ENCODE assay signal across 1 cellular context in the genomic region with DNA sequence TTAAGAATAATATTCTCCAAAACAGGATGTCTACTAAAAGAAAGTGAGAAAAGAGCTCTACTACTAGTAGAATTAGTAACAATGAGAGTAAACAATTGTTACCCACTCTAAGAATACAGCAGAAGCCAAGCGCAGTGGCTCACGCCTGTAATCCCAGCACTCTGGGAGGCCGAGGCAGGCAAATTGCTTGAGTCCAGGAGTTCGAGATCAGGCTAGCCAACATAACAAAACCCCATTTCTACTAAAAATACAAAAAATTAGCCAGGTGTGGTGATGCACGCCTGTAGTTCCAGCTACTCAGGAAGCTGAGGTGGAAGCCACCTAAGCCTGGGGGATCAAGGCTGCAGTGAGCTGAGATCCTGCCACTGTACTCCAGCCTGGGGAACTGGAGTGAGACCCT.
TF ChIP-seq lines count a peak whose summit lies in the region.

No MANE protein-coding gene starts in this region.

TF ChIP-seq in K562, 482 proteins besides CTCF, POLR2A, EP300 and RAD21:
- TF ChIP-seq RHOXF2B (CRISPR knock-in tag; conservative IDR thresholded peaks at IDR 0.05) = no peak
- TF ChIP-seq ZNF583 (CRISPR knock-in tag; IDR thresholded peaks at IDR 0.05) = no peak
- TF ChIP-seq ZNF785 (CRISPR knock-in tag; IDR thresholded peaks at IDR 0.05) = no peak
- TF ChIP-seq CREB1 (IDR thresholded peaks at IDR 0.05) = no peak
- TF ChIP-seq CREB1 (CRISPR knock-in tag; IDR thresholded peaks at IDR 0.05) = no peak
TF ChIP-seq in K562: peak in this region for 0.
